In the genomic region with DNA sequence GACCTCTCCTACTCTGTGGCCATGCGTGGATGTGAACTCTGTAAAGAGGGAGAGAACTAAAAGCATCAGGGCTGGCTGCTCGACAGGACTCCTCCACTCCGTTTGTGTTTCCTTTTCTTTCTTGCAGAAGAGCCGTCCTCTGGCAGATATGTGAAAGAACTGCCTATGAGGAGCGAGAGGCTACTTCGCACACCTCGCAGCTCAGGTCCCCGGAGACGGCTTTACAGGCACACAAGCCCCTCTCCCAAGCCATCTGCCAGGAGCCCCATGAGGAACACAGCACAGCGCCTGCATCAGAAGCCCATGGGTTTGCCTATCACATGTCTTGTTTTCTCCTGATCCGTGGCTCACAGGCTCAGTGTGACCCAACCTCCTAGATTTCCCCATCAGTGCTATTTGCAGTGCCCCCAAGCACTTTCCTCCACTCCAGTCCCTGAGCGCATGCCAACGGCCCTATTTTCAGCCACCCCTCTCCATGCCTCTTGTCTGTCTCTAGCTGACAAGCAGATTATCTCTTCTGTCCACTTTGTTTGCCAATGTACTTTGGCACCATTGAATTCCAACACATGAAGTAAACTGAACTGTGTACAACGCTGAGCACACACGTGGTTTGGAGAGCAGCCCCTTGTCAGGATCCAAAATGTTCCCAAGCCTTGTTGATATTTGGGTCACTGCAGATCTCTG, we compare ENCODE assay signal across 1 cellular context.
TF ChIP-seq lines count a peak whose summit lies in the region.

No MANE protein-coding gene starts in this region.

TF ChIP-seq in HepG2, 621 proteins besides CTCF, POLR2A, EP300 and RAD21 (continued from another document and continues in another):
- TF ChIP-seq, protein P1, sequence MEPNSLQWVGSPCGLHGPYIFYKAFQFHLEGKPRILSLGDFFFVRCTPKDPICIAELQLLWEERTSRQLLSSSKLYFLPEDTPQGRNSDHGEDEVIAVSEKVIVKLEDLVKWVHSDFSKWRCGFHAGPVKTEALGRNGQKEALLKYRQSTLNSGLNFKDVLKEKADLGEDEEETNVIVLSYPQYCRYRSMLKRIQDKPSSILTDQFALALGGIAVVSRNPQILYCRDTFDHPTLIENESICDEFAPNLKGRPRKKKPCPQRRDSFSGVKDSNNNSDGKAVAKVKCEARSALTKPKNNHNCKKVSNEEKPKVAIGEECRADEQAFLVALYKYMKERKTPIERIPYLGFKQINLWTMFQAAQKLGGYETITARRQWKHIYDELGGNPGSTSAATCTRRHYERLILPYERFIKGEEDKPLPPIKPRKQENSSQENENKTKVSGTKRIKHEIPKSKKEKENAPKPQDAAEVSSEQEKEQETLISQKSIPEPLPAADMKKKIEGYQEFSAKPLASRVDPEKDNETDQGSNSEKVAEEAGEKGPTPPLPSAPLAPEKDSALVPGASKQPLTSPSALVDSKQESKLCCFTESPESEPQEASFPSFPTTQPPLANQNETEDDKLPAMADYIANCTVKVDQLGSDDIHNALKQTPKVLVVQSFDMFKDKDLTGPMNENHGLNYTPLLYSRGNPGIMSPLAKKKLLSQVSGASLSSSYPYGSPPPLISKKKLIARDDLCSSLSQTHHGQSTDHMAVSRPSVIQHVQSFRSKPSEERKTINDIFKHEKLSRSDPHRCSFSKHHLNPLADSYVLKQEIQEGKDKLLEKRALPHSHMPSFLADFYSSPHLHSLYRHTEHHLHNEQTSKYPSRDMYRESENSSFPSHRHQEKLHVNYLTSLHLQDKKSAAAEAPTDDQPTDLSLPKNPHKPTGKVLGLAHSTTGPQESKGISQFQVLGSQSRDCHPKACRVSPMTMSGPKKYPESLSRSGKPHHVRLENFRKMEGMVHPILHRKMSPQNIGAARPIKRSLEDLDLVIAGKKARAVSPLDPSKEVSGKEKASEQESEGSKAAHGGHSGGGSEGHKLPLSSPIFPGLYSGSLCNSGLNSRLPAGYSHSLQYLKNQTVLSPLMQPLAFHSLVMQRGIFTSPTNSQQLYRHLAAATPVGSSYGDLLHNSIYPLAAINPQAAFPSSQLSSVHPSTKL (CRISPR knock-in tag; IDR thresholded peaks at IDR 0.05): peak; percentile 77
- TF ChIP-seq ZNF446 (CRISPR knock-in tag; IDR thresholded peaks at IDR 0.05) (no peak), ZNF891 (CRISPR knock-in tag; IDR thresholded peaks at IDR 0.05) (no peak), PAX8 (CRISPR knock-in tag; IDR thresholded peaks at IDR 0.05; ENCODE audit: borderline replicate concordance) (no peak), ZNF720 (CRISPR knock-in tag; IDR thresholded peaks at IDR 0.05) (no peak), SATB2 (CRISPR knock-in tag; IDR thresholded peaks at IDR 0.05) (no peak), RCOR2 (CRISPR knock-in tag; IDR thresholded peaks at IDR 0.05) (no peak), SMC3 (IDR thresholded peaks at IDR 0.05; ENCODE audit: low read length) (no peak), ZNF878 (CRISPR knock-in tag; IDR thresholded peaks at IDR 0.05) (no peak), HDAC2 (CRISPR knock-in tag; IDR thresholded peaks at IDR 0.05) (peak; percentile 33; the same call in 1 of the 2 replicates), ZBTB20 (CRISPR knock-in tag; IDR thresholded peaks at IDR 0.05; ENCODE audit: borderline replicate concordance, low read depth) (no peak), NFYC (CRISPR knock-in tag; IDR thresholded peaks at IDR 0.05) (no peak), ETV6 (CRISPR knock-in tag; conservative IDR thresholded peaks at IDR 0.05) (no peak), TGIF2 (CRISPR knock-in tag; IDR thresholded peaks at IDR 0.05) (peak; percentile 51; the same call in 1 of the 2 replicates), ZFP36L1 (CRISPR knock-in tag; IDR thresholded peaks at IDR 0.05) (no peak), ZSCAN30 (CRISPR knock-in tag; IDR thresholded peaks at IDR 0.05) (no peak), SOX5 (CRISPR knock-in tag; IDR thresholded peaks at IDR 0.05; ENCODE audit: borderline replicate concordance) (peak; percentile 63; the same call in 1 of the 2 replicates), FOXA3 (CRISPR knock-in tag; IDR thresholded peaks at IDR 0.05) (peak; percentile 76), REPIN1 (CRISPR knock-in tag; IDR thresholded peaks at IDR 0.05; ENCODE audit: borderline replicate concordance, low read depth) (0 out of 2 replicates have a peak, but pooled peaks have one; percentile 30), NR2F6 (IDR thresholded peaks at IDR 0.05) (no peak), NR2F6 (CRISPR knock-in tag; IDR thresholded peaks at IDR 0.05) (no peak), THAP11 (CRISPR knock-in tag; IDR thresholded peaks at IDR 0.05) (0 out of 2 replicates have a peak, but pooled peaks have one; percentile 16), RFX5 (IDR thresholded peaks at IDR 0.05; ENCODE audit: low read depth, low read length) (no peak), KDM4B (CRISPR knock-in tag; IDR thresholded peaks at IDR 0.05) (no peak)
- TF ChIP-seq, protein P2, sequence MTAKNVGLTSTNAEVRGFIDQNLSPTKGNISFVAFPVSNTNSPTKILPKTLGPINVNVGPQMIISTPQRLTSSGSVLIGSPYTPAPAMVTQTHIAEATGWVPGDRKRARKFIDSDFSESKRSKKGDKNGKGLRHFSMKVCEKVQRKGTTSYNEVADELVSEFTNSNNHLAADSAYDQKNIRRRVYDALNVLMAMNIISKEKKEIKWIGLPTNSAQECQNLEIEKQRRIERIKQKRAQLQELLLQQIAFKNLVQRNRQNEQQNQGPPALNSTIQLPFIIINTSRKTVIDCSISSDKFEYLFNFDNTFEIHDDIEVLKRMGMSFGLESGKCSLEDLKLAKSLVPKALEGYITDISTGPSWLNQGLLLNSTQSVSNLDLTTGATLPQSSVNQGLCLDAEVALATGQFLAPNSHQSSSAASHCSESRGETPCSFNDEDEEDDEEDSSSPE (CRISPR knock-in tag; IDR thresholded peaks at IDR 0.05): no peak
- TF ChIP-seq, protein P3, sequence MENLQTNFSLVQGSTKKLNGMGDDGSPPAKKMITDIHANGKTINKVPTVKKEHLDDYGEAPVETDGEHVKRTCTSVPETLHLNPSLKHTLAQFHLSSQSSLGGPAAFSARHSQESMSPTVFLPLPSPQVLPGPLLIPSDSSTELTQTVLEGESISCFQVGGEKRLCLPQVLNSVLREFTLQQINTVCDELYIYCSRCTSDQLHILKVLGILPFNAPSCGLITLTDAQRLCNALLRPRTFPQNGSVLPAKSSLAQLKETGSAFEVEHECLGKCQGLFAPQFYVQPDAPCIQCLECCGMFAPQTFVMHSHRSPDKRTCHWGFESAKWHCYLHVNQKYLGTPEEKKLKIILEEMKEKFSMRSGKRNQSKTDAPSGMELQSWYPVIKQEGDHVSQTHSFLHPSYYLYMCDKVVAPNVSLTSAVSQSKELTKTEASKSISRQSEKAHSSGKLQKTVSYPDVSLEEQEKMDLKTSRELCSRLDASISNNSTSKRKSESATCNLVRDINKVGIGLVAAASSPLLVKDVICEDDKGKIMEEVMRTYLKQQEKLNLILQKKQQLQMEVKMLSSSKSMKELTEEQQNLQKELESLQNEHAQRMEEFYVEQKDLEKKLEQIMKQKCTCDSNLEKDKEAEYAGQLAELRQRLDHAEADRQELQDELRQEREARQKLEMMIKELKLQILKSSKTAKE (CRISPR knock-in tag; IDR thresholded peaks at IDR 0.05; ENCODE audit: borderline replicate concordance): no peak
- TF ChIP-seq, protein P4, sequence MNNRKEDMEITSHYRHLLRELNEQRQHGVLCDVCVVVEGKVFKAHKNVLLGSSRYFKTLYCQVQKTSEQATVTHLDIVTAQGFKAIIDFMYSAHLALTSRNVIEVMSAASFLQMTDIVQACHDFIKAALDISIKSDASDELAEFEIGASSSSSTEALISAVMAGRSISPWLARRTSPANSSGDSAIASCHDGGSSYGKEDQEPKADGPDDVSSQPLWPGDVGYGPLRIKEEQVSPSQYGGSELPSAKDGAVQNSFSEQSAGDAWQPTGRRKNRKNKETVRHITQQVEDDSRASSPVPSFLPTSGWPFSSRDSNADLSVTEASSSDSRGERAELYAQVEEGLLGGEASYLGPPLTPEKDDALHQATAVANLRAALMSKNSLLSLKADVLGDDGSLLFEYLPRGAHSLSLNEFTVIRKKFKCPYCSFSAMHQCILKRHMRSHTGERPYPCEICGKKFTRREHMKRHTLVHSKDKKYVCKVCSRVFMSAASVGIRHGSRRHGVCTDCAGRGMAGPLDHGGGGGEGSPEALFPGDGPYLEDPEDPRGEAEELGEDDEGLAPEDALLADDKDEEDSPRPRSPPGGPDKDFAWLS (CRISPR knock-in tag; IDR thresholded peaks at IDR 0.05; ENCODE audit: borderline replicate concordance): no peak
- TF ChIP-seq, protein P5, sequence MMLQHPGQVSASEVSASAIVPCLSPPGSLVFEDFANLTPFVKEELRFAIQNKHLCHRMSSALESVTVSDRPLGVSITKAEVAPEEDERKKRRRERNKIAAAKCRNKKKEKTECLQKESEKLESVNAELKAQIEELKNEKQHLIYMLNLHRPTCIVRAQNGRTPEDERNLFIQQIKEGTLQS (CRISPR knock-in tag; IDR thresholded peaks at IDR 0.05): no peak
- TF ChIP-seq, protein P6, sequence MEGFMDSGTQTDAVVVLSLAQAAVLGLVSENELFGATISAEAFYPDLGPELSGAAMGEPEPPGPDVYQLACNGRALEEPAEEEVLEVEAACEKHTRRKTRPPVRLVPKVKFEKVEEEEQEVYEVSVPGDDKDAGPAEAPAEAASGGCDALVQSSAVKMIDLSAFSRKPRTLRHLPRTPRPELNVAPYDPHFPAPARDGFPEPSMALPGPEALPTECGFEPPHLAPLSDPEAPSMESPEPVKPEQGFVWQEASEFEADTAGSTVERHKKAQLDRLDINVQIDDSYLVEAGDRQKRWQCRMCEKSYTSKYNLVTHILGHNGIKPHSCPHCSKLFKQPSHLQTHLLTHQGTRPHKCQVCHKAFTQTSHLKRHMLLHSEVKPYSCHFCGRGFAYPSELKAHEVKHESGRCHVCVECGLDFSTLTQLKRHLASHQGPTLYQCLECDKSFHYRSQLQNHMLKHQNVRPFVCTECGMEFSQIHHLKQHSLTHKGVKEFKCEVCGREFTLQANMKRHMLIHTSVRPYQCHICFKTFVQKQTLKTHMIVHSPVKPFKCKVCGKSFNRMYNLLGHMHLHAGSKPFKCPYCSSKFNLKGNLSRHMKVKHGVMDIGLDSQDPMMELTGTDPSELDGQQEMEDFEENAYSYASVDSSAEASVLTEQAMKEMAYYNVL (CRISPR knock-in tag; IDR thresholded peaks at IDR 0.05; ENCODE audit: borderline replicate concordance): no peak
- TF ChIP-seq, protein P7, sequence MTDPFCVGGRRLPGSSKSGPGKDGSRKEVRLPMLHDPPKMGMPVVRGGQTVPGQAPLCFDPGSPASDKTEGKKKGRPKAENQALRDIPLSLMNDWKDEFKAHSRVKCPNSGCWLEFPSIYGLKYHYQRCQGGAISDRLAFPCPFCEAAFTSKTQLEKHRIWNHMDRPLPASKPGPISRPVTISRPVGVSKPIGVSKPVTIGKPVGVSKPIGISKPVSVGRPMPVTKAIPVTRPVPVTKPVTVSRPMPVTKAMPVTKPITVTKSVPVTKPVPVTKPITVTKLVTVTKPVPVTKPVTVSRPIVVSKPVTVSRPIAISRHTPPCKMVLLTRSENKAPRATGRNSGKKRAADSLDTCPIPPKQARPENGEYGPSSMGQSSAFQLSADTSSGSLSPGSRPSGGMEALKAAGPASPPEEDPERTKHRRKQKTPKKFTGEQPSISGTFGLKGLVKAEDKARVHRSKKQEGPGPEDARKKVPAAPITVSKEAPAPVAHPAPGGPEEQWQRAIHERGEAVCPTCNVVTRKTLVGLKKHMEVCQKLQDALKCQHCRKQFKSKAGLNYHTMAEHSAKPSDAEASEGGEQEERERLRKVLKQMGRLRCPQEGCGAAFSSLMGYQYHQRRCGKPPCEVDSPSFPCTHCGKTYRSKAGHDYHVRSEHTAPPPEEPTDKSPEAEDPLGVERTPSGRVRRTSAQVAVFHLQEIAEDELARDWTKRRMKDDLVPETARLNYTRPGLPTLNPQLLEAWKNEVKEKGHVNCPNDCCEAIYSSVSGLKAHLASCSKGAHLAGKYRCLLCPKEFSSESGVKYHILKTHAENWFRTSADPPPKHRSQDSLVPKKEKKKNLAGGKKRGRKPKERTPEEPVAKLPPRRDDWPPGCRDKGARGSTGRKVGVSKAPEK (CRISPR knock-in tag; IDR thresholded peaks at IDR 0.05; ENCODE audit: borderline replicate concordance): no peak
- TF ChIP-seq, protein P8, sequence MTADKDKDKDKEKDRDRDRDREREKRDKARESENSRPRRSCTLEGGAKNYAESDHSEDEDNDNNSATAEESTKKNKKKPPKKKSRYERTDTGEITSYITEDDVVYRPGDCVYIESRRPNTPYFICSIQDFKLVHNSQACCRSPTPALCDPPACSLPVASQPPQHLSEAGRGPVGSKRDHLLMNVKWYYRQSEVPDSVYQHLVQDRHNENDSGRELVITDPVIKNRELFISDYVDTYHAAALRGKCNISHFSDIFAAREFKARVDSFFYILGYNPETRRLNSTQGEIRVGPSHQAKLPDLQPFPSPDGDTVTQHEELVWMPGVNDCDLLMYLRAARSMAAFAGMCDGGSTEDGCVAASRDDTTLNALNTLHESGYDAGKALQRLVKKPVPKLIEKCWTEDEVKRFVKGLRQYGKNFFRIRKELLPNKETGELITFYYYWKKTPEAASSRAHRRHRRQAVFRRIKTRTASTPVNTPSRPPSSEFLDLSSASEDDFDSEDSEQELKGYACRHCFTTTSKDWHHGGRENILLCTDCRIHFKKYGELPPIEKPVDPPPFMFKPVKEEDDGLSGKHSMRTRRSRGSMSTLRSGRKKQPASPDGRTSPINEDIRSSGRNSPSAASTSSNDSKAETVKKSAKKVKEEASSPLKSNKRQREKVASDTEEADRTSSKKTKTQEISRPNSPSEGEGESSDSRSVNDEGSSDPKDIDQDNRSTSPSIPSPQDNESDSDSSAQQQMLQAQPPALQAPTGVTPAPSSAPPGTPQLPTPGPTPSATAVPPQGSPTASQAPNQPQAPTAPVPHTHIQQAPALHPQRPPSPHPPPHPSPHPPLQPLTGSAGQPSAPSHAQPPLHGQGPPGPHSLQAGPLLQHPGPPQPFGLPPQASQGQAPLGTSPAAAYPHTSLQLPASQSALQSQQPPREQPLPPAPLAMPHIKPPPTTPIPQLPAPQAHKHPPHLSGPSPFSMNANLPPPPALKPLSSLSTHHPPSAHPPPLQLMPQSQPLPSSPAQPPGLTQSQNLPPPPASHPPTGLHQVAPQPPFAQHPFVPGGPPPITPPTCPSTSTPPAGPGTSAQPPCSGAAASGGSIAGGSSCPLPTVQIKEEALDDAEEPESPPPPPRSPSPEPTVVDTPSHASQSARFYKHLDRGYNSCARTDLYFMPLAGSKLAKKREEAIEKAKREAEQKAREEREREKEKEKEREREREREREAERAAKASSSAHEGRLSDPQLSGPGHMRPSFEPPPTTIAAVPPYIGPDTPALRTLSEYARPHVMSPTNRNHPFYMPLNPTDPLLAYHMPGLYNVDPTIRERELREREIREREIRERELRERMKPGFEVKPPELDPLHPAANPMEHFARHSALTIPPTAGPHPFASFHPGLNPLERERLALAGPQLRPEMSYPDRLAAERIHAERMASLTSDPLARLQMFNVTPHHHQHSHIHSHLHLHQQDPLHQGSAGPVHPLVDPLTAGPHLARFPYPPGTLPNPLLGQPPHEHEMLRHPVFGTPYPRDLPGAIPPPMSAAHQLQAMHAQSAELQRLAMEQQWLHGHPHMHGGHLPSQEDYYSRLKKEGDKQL (CRISPR knock-in tag; IDR thresholded peaks at IDR 0.05; ENCODE audit: low read depth): no peak
